1 cellular context compared by ENCODE assay signal in genomic region chr11:130624946-130625345, GRCh38.
A peak's percentile ranks its signal among the peaks of the same experiment; 100 is the strongest.
TF ChIP-seq lines count a peak whose summit lies in the region.

No MANE protein-coding gene starts in this region.

TF ChIP-seq in HEK293, 187 proteins besides CTCF, POLR2A, EP300 and RAD21 (continued from another document):
- TF ChIP-seq PRDM10 (tag by site-specific recombination; IDR thresholded peaks at IDR 0.05) (no peak), HOXD13 (CRISPR knock-in tag; IDR thresholded peaks at IDR 0.05; ENCODE audit: borderline replicate concordance) (peak; percentile 76; the same call in 1 of the 2 replicates), ZNF549 (tag by site-specific recombination; IDR thresholded peaks at IDR 0.05) (no peak)
